32 cellular contexts compared by ENCODE assay signal in the genomic region with DNA sequence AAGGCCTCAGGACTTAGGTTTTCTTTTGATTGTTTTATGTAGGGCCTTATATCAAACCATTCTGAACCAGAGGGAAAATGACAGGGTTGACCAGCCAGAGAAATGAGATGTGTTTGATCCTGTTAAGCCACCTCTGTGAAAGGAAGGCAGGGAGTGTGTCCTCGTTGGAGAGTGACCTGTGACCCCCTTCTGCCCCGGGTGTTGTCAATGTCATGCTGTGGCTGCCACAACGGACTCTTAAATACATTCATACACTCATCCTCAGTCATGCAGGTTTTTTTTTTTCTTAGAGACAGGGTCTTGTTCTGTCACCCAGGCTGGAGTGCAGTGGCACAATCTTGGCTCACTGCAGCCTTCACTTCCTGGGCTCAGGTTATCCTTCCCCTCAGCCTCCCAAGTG. TPM values are rescaled to one million over a fixed set of nuclear protein-coding genes. Genes with fewer than 3 reads are reported as not detected.
"Had no signal": no experiment of that assay in that cellular context is flagged by ENCODE, and none has a peak within 500 bp of the region (broad histone marks: within the 10 kb centered on the region; RNA-seq: fewer than 3 reads in every experiment).

No MANE protein-coding gene starts in this region.

- H3K27ac Mint-ChIP-seq: activated naive CD4-positive, alpha-beta T cell treated with anti-CD3 and anti-CD28 coated beads, Interleukin-2, amount 50 U/mL, for 72 hours; activated T-cell treated with anti-CD3 and anti-CD28 coated beads, Interleukin-2, amount 50 U/mL, for 72 hours; effector memory CD8-positive, alpha-beta T cell; immature natural killer cell; mesothelial cell of epicardium; naive B cell; stimulated activated naive CD8-positive, alpha-beta T cell treated with anti-CD3 and anti-CD28 coated beads, Interleukin-15, Interleukin-2, amounts not matched to agents 100 ng/mL and 50 ng/mL, for 24 hours had no signal

- H3K4me3 Mint-ChIP-seq: activated T-cell treated with anti-CD3 and anti-CD28 coated beads, Interleukin-2, amount 50 U/mL, for 72 hours; effector memory CD8-positive, alpha-beta T cell; immature natural killer cell; mesothelial cell of epicardium; naive B cell; stimulated activated naive CD8-positive, alpha-beta T cell treated with anti-CD3 and anti-CD28 coated beads, Interleukin-15, Interleukin-2, amounts not matched to agents 100 ng/mL and 50 ng/mL, for 24 hours had no signal

- H3K27ac ChIP-seq: cardiac muscle cell, foreskin keratinocyte, left lung, upper lobe of right lung had no signal

- H3K27me3 Mint-ChIP-seq: stimulated activated naive CD8-positive, alpha-beta T cell treated with anti-CD3 and anti-CD28 coated beads, Interleukin-15, Interleukin-2, amounts not matched to agents 100 ng/mL and 50 ng/mL, for 24 hours had no signal

- H3K36me3 Mint-ChIP-seq: activated naive CD4-positive, alpha-beta T cell treated with anti-CD3 and anti-CD28 coated beads, Interleukin-2, amount 50 U/mL, for 72 hours; immature natural killer cell; mesothelial cell of epicardium; naive B cell had no signal

- H3K9me3 ChIP-seq: body of pancreas, heart left ventricle, left lung, upper lobe of right lung had no signal

- H3K4me3 ChIP-seq: body of pancreas, cardiac muscle cell, heart left ventricle, left lung, upper lobe of right lung had no signal

- H3K4me1 ChIP-seq: upper lobe of right lung had no signal

- H3K27me3 ChIP-seq: body of pancreas, cardiac muscle cell, foreskin keratinocyte, heart left ventricle, left lung, upper lobe of right lung had no signal

- H3K36me3 ChIP-seq: cardiac muscle cell, heart left ventricle, left lung, upper lobe of right lung had no signal

- DNase-seq: activated CD4-positive, alpha-beta T cell treated with anti-CD3 and anti-CD28 coated beads for 4 hours; activated CD4-positive, alpha-beta T cell treated with anti-CD3 and anti-CD28 coated beads, Interleukin-2, amount 50 U/mL, for 4 hours; activated naive CD4-positive, alpha-beta T cell; activated T-cell treated with anti-CD3 and anti-CD28 coated beads for 4 hours; activated T-cell treated with anti-CD3 and anti-CD28 coated beads, Interleukin-2, amount 50 U/mL, for 72 hours; aorta; body of pancreas; cerebellar nuclear complex; cortex of kidney; effector memory CD8-positive, alpha-beta T cell; foreskin keratinocyte; heart left ventricle; hypothalamus; immature natural killer cell; naive B cell; occipital lobe; stimulated activated CD4-positive, alpha-beta T cell treated with anti-CD3 and anti-CD28 coated beads, Interleukin-12 subunit alpha, Interleukin-12 subunit beta, amount 100 ng/mL, for 4 hours; stimulated activated CD4-positive, alpha-beta T cell treated with anti-CD3 and anti-CD28 coated beads, Interleukin-4, amount 100 ng/mL, for 1 hour; upper lobe of right lung had no signal

- ATAC-seq: activated naive CD4-positive, alpha-beta T cell treated with anti-CD3 and anti-CD28 coated beads, Interleukin-2, amount 50 U/mL, for 72 hours; activated T-cell treated with anti-CD3 and anti-CD28 coated beads, Interleukin-2, amount 50 U/mL, for 72 hours; body of pancreas; effector memory CD8-positive, alpha-beta T cell; esophagus mucosa; foreskin keratinocyte; left lung; upper lobe of right lung had no signal

- H3K9me3 Mint-ChIP-seq: activated naive CD4-positive, alpha-beta T cell treated with anti-CD3 and anti-CD28 coated beads, Interleukin-2, amount 50 U/mL, for 72 hours; activated T-cell treated with anti-CD3 and anti-CD28 coated beads, Interleukin-2, amount 50 U/mL, for 72 hours; effector memory CD8-positive, alpha-beta T cell; immature natural killer cell; mesothelial cell of epicardium; naive B cell; stimulated activated naive CD8-positive, alpha-beta T cell treated with anti-CD3 and anti-CD28 coated beads, Interleukin-15, Interleukin-2, amounts not matched to agents 100 ng/mL and 50 ng/mL, for 24 hours had no signal

- FAIRE-seq: endothelial cell of umbilical vein had no signal

RNA-seq across cellular contexts. Expression of a gene that starts 18.1 kb away (rescaled TPM):
- total RNA-seq: activated naive CD4-positive, alpha-beta T cell treated with anti-CD3 and anti-CD28 coated beads, Interleukin-2, amount 50 U/mL, for 72 hours; activated T-cell treated with anti-CD3 and anti-CD28 coated beads, Interleukin-2, amount 50 U/mL, for 72 hours; aorta; endothelial cell of umbilical vein; lung microvascular endothelial cell; skeletal muscle tissue; subcutaneous adipose tissue had no signal
- polyA plus RNA-seq: endothelial cell of umbilical vein, immature natural killer cell, neural cell had no signal

RNA-seq across cellular contexts. Expression of a gene that starts 45.7 kb away (rescaled TPM):
- total RNA-seq: activated naive CD4-positive, alpha-beta T cell treated with anti-CD3 and anti-CD28 coated beads, Interleukin-2, amount 50 U/mL, for 72 hours; activated T-cell treated with anti-CD3 and anti-CD28 coated beads, Interleukin-2, amount 50 U/mL, for 72 hours; cardiac muscle cell; endothelial cell of umbilical vein; esophagus mucosa; foreskin keratinocyte; kidney epithelial cell; mesothelial cell of epicardium; occipital lobe; subcutaneous adipose tissue; T-helper 1 cell treated with Interleukin-12 subunit alpha and Interleukin-12 subunit beta and Interleukin-4 antibody, amounts not matched to agents 30 ng/mL and 1 ng/mL, for 36 hours; upper lobe of right lung had no signal
- polyA plus RNA-seq: endothelial cell of umbilical vein, foreskin keratinocyte, immature natural killer cell, neural cell had no signal
